In genomic region chr9:15430920-15431844, GRCh38 we compare ENCODE assay signal across 12 cellular contexts. TPM values are rescaled to one million over a fixed set of nuclear protein-coding genes. Genes with fewer than 3 reads are reported as not detected.
DNase-seq lines count a peak whose midpoint lies in the region; ATAC-seq, FAIRE-seq and TF ChIP-seq lines count a peak whose summit lies in the region.
"Had no signal": no experiment of that assay in that cellular context is flagged by ENCODE, and none has a peak within 500 bp of the region (broad histone marks: within the 10 kb centered on the region; RNA-seq: fewer than 3 reads in every experiment).

No MANE protein-coding gene starts in this region.

- TF ChIP-seq POLR2A in testis (IDR thresholded peaks at IDR 0.05): no peak

- no peak overlapping the region for H3K4me3 ChIP-seq in testis
- H3K4me3 ChIP-seq: BLaER1 treated with 17β-estradiol and CSF1 and Interleukin-3, amounts not matched to agents 10 nM and 100 nM; gastrocnemius medialis had no signal

- no peak for ATAC-seq in T-helper 17 cell
- peak; percentile 59 for ATAC-seq in left ventricle myocardium superior
- ATAC-seq: gastrocnemius medialis had no signal

- H3K27ac ChIP-seq in testis: no peak overlapping the region
- H3K27ac ChIP-seq: BLaER1 treated with 17β-estradiol and CSF1 and Interleukin-3, amounts not matched to agents 10 nM and 100 nM; gastrocnemius medialis had no signal

- no peak for TF ChIP-seq CTCF in testis (IDR thresholded peaks at IDR 0.05)

- no peaks in the 10 kb centered on the region for H3K27me3 Mint-ChIP-seq in activated T-cell treated with anti-CD3 and anti-CD28 coated beads, Interleukin-2, amount 50 U/mL, for 24 hours
- no peaks in the 10 kb centered on the region for H3K27me3 Mint-ChIP-seq in T-helper 17 cell
- no peaks in the 10 kb centered on the region for H3K27me3 Mint-ChIP-seq in activated naive CD4-positive, alpha-beta T cell treated with anti-CD3 and anti-CD28 coated beads for 36 hours (ENCODE audit: low read depth)

- WGBS in testis, 2 donors: 54 to 69% methylated on average over 5 of the region's 5 CpGs

- no peak for FAIRE-seq in urothelium cell line (lab: Jason Lieb, UNC)
- FAIRE-seq: GM12891 had no signal

- no peaks in the 10 kb centered on the region for H3K4me1 ChIP-seq in testis
- H3K4me1 ChIP-seq: gastrocnemius medialis had no signal

- H3K9me3 Mint-ChIP-seq in activated T-cell treated with anti-CD3 and anti-CD28 coated beads, Interleukin-2, amount 50 U/mL, for 24 hours: no peaks in the 10 kb centered on the region
- no peaks in the 10 kb centered on the region for H3K9me3 Mint-ChIP-seq in activated naive CD4-positive, alpha-beta T cell treated with anti-CD3 and anti-CD28 coated beads for 36 hours

- peaks cover 79% of the 10 kb centered on the region for H3K36me3 Mint-ChIP-seq in activated T-cell treated with anti-CD3 and anti-CD28 coated beads, Interleukin-2, amount 50 U/mL, for 24 hours (ENCODE audit: low read depth)
- peaks cover 16% of the 10 kb centered on the region for H3K36me3 Mint-ChIP-seq in T-helper 17 cell (ENCODE audit: low read depth)
- H3K36me3 Mint-ChIP-seq in activated naive CD4-positive, alpha-beta T cell treated with anti-CD3 and anti-CD28 coated beads for 36 hours (ENCODE audit: low read depth): peaks cover 34% of the 10 kb centered on the region

- H3K4me3 Mint-ChIP-seq in activated T-cell treated with anti-CD3 and anti-CD28 coated beads, Interleukin-2, amount 50 U/mL, for 24 hours: no peak overlapping the region
- H3K4me3 Mint-ChIP-seq in T-helper 17 cell: peak overlapping the region; percentile 49
- H3K4me3 Mint-ChIP-seq in activated naive CD4-positive, alpha-beta T cell treated with anti-CD3 and anti-CD28 coated beads for 36 hours: no peak overlapping the region

- no peaks in the 10 kb centered on the region for H3K27me3 ChIP-seq in testis
- H3K27me3 ChIP-seq: BLaER1 treated with 17β-estradiol and CSF1 and Interleukin-3, amounts not matched to agents 10 nM and 100 nM; gastrocnemius medialis had no signal

- peaks cover 49% of the 10 kb centered on the region for H3K4me1 Mint-ChIP-seq in activated T-cell treated with anti-CD3 and anti-CD28 coated beads, Interleukin-2, amount 50 U/mL, for 24 hours (ENCODE audit: low read depth)
- peaks cover 40% of the 10 kb centered on the region for H3K4me1 Mint-ChIP-seq in T-helper 17 cell
- H3K4me1 Mint-ChIP-seq in activated naive CD4-positive, alpha-beta T cell treated with anti-CD3 and anti-CD28 coated beads for 36 hours (ENCODE audit: low read depth): peaks cover 25% of the 10 kb centered on the region

- H3K9me3 ChIP-seq in T-helper 17 cell (ENCODE audit: control insufficient read depth, low read length, poor library complexity, severe bottlenecking) (no peaks in the 10 kb centered on the region), testis (no peaks in the 10 kb centered on the region)
- H3K9me3 ChIP-seq: gastrocnemius medialis had no signal

- peak overlapping the region; percentile 63 for H3K27ac Mint-ChIP-seq in activated T-cell treated with anti-CD3 and anti-CD28 coated beads, Interleukin-2, amount 50 U/mL, for 24 hours
- peak overlapping the region; percentile 88 for H3K27ac Mint-ChIP-seq in T-helper 17 cell
- no peak overlapping the region for H3K27ac Mint-ChIP-seq in activated naive CD4-positive, alpha-beta T cell treated with anti-CD3 and anti-CD28 coated beads for 36 hours

- intact Hi-C loops in left ventricle myocardium superior (cut with micrococcal nuclease): no loop called here
- intact Hi-C loops in testis (cut with DNase I; ENCODE audit: low total_unique reads): no loop called here
- intact Hi-C loops in activated naive CD4-positive, alpha-beta T cell treated with anti-CD3 and anti-CD28 coated beads for 36 hours (cut with micrococcal nuclease): no loop called here

- DNase-seq in activated T-cell treated with anti-CD3 and anti-CD28 coated beads, Interleukin-2, amount 50 U/mL, for 24 hours: no peak
- no peak for DNase-seq in activated T-cell treated with anti-CD3 and anti-CD28 coated beads, Interleukin-2, amount 50 U/mL, for 48 hours
- DNase-seq in T-helper 17 cell (no peak), left ventricle myocardium superior (no peak), testis (peak; percentile 25), urothelium cell line (ENCODE audit: low spot score) (no peak), HCEC 1CT (no peak)
- DNase-seq in activated naive CD4-positive, alpha-beta T cell treated with anti-CD3 and anti-CD28 coated beads for 36 hours: no peak
- DNase-seq: gastrocnemius medialis, NCI-H1436 treated with DMSO at 0.1 percent for 48 hours had no signal

- H3K36me3 ChIP-seq in testis (ENCODE audit: low read depth, missing control alignments): no peaks in the 10 kb centered on the region

- CTCF ChIA-PET in activated naive CD4-positive, alpha-beta T cell treated with anti-CD3 and anti-CD28 coated beads for 36 hours (lab: Charles Lee): interaction anchor here (0.7 to 1.0 kb wide), 3 partner anchors 176 to 329 kb away, joined by 3 read pairs; no protein-coding TSS in a partner anchor

RNA-seq across cellular contexts. Expression of gene SNAPC3, which starts 8.5 kb away (rescaled TPM):
- total RNA-seq in T-helper 17 cell (10 to 100 TPM in 1 of 2 donors, 1 to 10 TPM in 1; 9.1 to 12.0 TPM), left ventricle myocardium superior (30.9 TPM), testis (100 to 1,000 TPM in 1 of 2 donors, 10 to 100 TPM in 1; 74.2 to 105 TPM)
- polyA plus RNA-seq in testis (ENCODE audit: insufficient read depth, low read depth, low replicate concordance): 115 TPM
- total RNA-seq in activated naive CD4-positive, alpha-beta T cell treated with anti-CD3 and anti-CD28 coated beads for 36 hours: 10 to 100 TPM; 30.6 to 32.8 TPM
